1 cellular context compared by ENCODE assay signal in the genomic region with DNA sequence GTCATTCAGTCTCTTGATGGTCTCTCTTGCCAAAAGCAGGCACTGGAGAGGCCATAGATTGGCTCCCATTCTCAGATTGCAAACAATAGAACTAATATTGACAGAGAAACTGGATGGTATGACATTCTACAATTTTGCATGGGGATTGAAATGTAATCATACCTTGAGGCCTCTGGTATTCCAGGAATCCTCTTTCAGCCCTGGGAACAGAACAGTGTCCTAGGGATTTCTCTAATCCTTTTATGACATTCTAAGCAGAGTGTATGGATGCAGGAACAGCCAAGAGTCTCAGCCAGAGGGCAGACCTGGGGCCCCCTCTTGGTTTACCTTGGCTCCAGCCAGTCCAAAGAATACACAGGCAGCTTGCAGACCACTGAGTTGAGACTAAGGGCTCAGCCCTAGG.
TF ChIP-seq lines count a peak whose summit lies in the region.

No MANE protein-coding gene starts in this region.

TF ChIP-seq in GM23338, 12 proteins besides CTCF, POLR2A, EP300 and RAD21 (continued from another document):
- no peak for TF ChIP-seq EZH2phosphoT487 (IDR thresholded peaks at IDR 0.05; ENCODE audit: unreplicated experiment)
- TF ChIP-seq ZNF331 (CRISPR knock-in tag; IDR thresholded peaks at IDR 0.05; ENCODE audit: low read depth), result no peak
